Comparison of ENCODE assay signal across 11 cellular contexts in the genomic region with DNA sequence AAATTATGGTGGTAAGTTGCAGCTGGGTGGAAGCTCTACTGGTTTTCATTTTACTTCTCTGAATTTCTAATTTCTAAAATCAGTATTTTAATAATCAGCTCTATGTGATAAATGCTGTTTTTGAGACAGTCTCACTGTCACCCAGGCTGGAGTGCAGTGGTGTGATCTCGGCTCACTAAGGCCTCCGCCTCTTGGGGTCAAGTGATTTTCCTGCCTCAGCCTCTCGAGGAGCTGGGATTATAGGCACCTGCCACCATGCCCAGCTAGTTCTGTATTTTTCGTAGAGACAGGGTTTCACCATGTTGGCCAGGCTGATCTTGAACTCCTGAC. TPM values are rescaled to one million over a fixed set of nuclear protein-coding genes. Genes with fewer than 3 reads are reported as not detected.
A peak's percentile ranks its signal among the peaks of the same experiment; 100 is the strongest.
DNase-seq lines count a peak whose midpoint lies in the region; ATAC-seq and TF ChIP-seq lines count a peak whose summit lies in the region.
"Had no signal": no experiment of that assay in that cellular context is flagged by ENCODE, and none has a peak within 500 bp of the region (broad histone marks: within the 10 kb centered on the region; RNA-seq: fewer than 3 reads in every experiment).

No MANE protein-coding gene starts in this region.

- no peaks in the 10 kb centered on the region for H3K9me2 ChIP-seq in hepatocyte (replicated peaks; ENCODE audit: insufficient read depth)

- TF ChIP-seq CTCF in hepatocyte (IDR thresholded peaks at IDR 0.05; ENCODE audit: poor library complexity) (no peak), gastrocnemius medialis (IDR thresholded peaks at IDR 0.05 in 4 of 5, conservative IDR thresholded peaks at IDR 0.05 in 1 of 5) (no peak)

- peak overlapping the region; percentile 58 for H3K4me2 ChIP-seq in hepatocyte

- ATAC-seq in gastrocnemius medialis (no peak), HG03520 (IDR thresholded peaks at IDR 0.05; ENCODE audit: unreplicated experiment) (no peak)
- ATAC-seq: activated T-cell treated with anti-CD3 and anti-CD28 coated beads, Interleukin-2, amount 50 U/mL, for 4 hours; GM12878 had no signal

- peaks cover 30% of the 10 kb centered on the region for H4K20me1 ChIP-seq in hepatocyte (ENCODE audit: insufficient read depth, poor library complexity, severe bottlenecking)

- H3K4me1 ChIP-seq in CD8-positive, alpha-beta memory T cell (ENCODE audit: insufficient read depth, low read length), result peaks cover 71% of the 10 kb centered on the region
- H3K4me1 ChIP-seq in hepatocyte (ENCODE audit: insufficient read depth) (peaks cover 42% of the 10 kb centered on the region), gastrocnemius medialis (peaks cover 56 to 80% of the 10 kb centered on the region in 2 donors)

- no peak overlapping the region for H2AFZ ChIP-seq in hepatocyte

- H3K4me1 Mint-ChIP-seq in CD8-positive, alpha-beta memory T cell, result peaks cover 69 to 95% (median 73%) of the 10 kb centered on the region in 3 donors
- H3K4me1 Mint-ChIP-seq in activated CD4-positive, alpha-beta memory T cell treated with anti-CD3 and anti-CD28 coated beads, Interleukin-2, amount 10 ng/mL, durations not matched to agents 7 days and 5 days, result peaks cover 86% of the 10 kb centered on the region

- peak overlapping the region; percentile 75 for H3K27ac ChIP-seq in CD8-positive, alpha-beta memory T cell (ENCODE audit: low read depth, low read length)
- H3K27ac ChIP-seq in hepatocyte, result peak overlapping the region; percentile 80
- H3K27ac ChIP-seq in gastrocnemius medialis, result peak overlapping the region; percentile 80 to 98 (median 90)

- H3K4me3 ChIP-seq in CD8-positive, alpha-beta memory T cell (ENCODE audit: low read length), result no peak overlapping the region
- H3K4me3 ChIP-seq in hepatocyte (no peak overlapping the region), gastrocnemius medialis (no peak overlapping the region)
- H3K4me3 ChIP-seq: GM12878 had no signal

- 79% methylated on average over 4 of the region's 4 CpGs for WGBS in hepatocyte (ENCODE audit: low lambda C conversion rate, missing lambda C conversion rate)

- in situ Hi-C loops in gastrocnemius medialis (cut with MboI; ENCODE audit: low sequenced_read_pairs in 4 of 4), result no loop called here

- no peaks in the 10 kb centered on the region for H3K36me3 ChIP-seq in CD8-positive, alpha-beta memory T cell (ENCODE audit: insufficient read depth, low read length)
- no peaks in the 10 kb centered on the region for H3K36me3 ChIP-seq in hepatocyte (replicated peaks; ENCODE audit: insufficient read depth, low read depth)
- H3K36me3 ChIP-seq in gastrocnemius medialis, result no peaks in the 10 kb centered on the region

- CTCF ChIA-PET in CD8-positive, alpha-beta memory T cell (lab: Charles Lee), result interaction anchor here (1.6 to 25.9 kb wide), 2 partner anchors 11 to 25 kb away, joined by 10 to 521 read pairs; no protein-coding TSS in a partner anchor
- CTCF ChIA-PET in activated CD4-positive, alpha-beta memory T cell treated with anti-CD3 and anti-CD28 coated beads, Interleukin-2, amount 10 ng/mL, durations not matched to agents 7 days and 5 days (lab: Charles Lee), result interaction anchor here (1.1 to 2.9 kb wide), 4 partner anchors 11 to 228 kb away, joined by 3 to 13 read pairs (median 4); no protein-coding TSS in a partner anchor

- intact Hi-C loops in gastrocnemius medialis (cut with DNase I; ENCODE audit: low total_unique reads), result no loop called here

- peak overlapping the region in 5 of 7 donors; percentile 34 to 77 (median 41) for H3K4me3 Mint-ChIP-seq in CD8-positive, alpha-beta memory T cell
- no peak overlapping the region for H3K4me3 Mint-ChIP-seq in activated CD4-positive, alpha-beta memory T cell treated with anti-CD3 and anti-CD28 coated beads, Interleukin-2, amount 10 ng/mL, durations not matched to agents 7 days and 5 days

- no peaks in the 10 kb centered on the region for H3K9me3 Mint-ChIP-seq in CD8-positive, alpha-beta memory T cell
- H3K9me3 Mint-ChIP-seq in activated CD4-positive, alpha-beta memory T cell treated with anti-CD3 and anti-CD28 coated beads, Interleukin-2, amount 10 ng/mL, durations not matched to agents 7 days and 5 days, result no peaks in the 10 kb centered on the region
- H3K9me3 Mint-ChIP-seq: activated T-cell treated with anti-CD3 and anti-CD28 coated beads, Interleukin-2, amount 50 U/mL, for 4 hours had no signal

- H3K27me3 Mint-ChIP-seq in CD8-positive, alpha-beta memory T cell, result no peaks in the 10 kb centered on the region
- no peaks in the 10 kb centered on the region for H3K27me3 Mint-ChIP-seq in activated CD4-positive, alpha-beta memory T cell treated with anti-CD3 and anti-CD28 coated beads, Interleukin-2, amount 10 ng/mL, durations not matched to agents 7 days and 5 days

- no peaks in the 10 kb centered on the region for H3K27me3 ChIP-seq in CD8-positive, alpha-beta memory T cell (ENCODE audit: insufficient read depth, low read length, poor library complexity, severe bottlenecking)
- no peaks in the 10 kb centered on the region for H3K27me3 ChIP-seq in hepatocyte
- H3K27me3 ChIP-seq in gastrocnemius medialis, result no peaks in the 10 kb centered on the region

- peak overlapping the region; percentile 95 to 100 (median 98) for H3K27ac Mint-ChIP-seq in CD8-positive, alpha-beta memory T cell
- peak overlapping the region; percentile 70 for H3K27ac Mint-ChIP-seq in activated CD4-positive, alpha-beta memory T cell treated with anti-CD3 and anti-CD28 coated beads, Interleukin-2, amount 10 ng/mL, durations not matched to agents 7 days and 5 days

- POLR2A ChIA-PET in CD8-positive, alpha-beta memory T cell (lab: Charles Lee), result interaction anchor here (0.8 to 1.1 kb wide), 3 partner anchors 8 to 92 kb away, joined by 3 read pairs; a partner anchor contains a TSS
- POLR2A ChIA-PET in activated CD4-positive, alpha-beta memory T cell treated with anti-CD3 and anti-CD28 coated beads, Interleukin-2, amount 10 ng/mL, durations not matched to agents 7 days and 5 days (lab: Charles Lee), result interaction anchor here (0.9 to 12.1 kb wide), 3 partner anchors 12 to 252 kb away, joined by 3 to 131 read pairs (median 4); no protein-coding TSS in a partner anchor

- peaks cover 25% of the 10 kb centered on the region for H3K79me2 ChIP-seq in hepatocyte

- H3K36me3 Mint-ChIP-seq in CD8-positive, alpha-beta memory T cell, result peaks cover 0 to 29% (median 0%) of the 10 kb centered on the region in 3 donors
- H3K36me3 Mint-ChIP-seq in activated CD4-positive, alpha-beta memory T cell treated with anti-CD3 and anti-CD28 coated beads, Interleukin-2, amount 10 ng/mL, durations not matched to agents 7 days and 5 days (ENCODE audit: low read depth), result peaks cover 26% of the 10 kb centered on the region

- TF ChIP-seq POLR2A in gastrocnemius medialis (IDR thresholded peaks at IDR 0.05), result no peak

- no peak for DNase-seq in CD8-positive, alpha-beta memory T cell
- no peak for DNase-seq in activated CD4-positive, alpha-beta memory T cell treated with anti-CD3 and anti-CD28 coated beads, Interleukin-2, amount 10 ng/mL, durations not matched to agents 7 days and 5 days
- DNase-seq in hepatocyte (ENCODE audit: low spot score) (no peak), gastrocnemius medialis (no peak), NCI-H1694 treated with DMSO at 0.1 percent for 48 hours (lab: John Stamatoyannopoulos, UW) (no peak), NCI-H187 (lab: John Stamatoyannopoulos, UW) (no peak)
- no peak for DNase-seq in effector CD4-positive, alpha-beta T cell
- DNase-seq: activated T-cell treated with anti-CD3 and anti-CD28 coated beads, Interleukin-2, amount 50 U/mL, for 4 hours; NCI-H1105 had no signal

- H3K9me3 ChIP-seq in CD8-positive, alpha-beta memory T cell (ENCODE audit: low read length), result no peaks in the 10 kb centered on the region
- H3K9me3 ChIP-seq in hepatocyte (ENCODE audit: low read depth) (no peaks in the 10 kb centered on the region), gastrocnemius medialis (no peaks in the 10 kb centered on the region)

RNA-seq across cellular contexts. Expression of a gene that starts 1.5 kb away (rescaled TPM):
- total RNA-seq in CD8-positive, alpha-beta memory T cell, result 10 to 100 TPM; 59.1 to 67.8 TPM
- 78.0 TPM for polyA plus RNA-seq in CD8-positive, alpha-beta memory T cell
- 100 to 1,000 TPM; 113 to 123 TPM for total RNA-seq in activated CD4-positive, alpha-beta memory T cell treated with anti-CD3 and anti-CD28 coated beads, Interleukin-2, amount 10 ng/mL, durations not matched to agents 7 days and 5 days
- total RNA-seq in hepatocyte (26.9 and 30.9 TPM in 2 replicates), gastrocnemius medialis (10 to 100 TPM; 21.1 to 47.0 (median 36.9) TPM)
- polyA plus RNA-seq in hepatocyte, result 48.0 and 51.7 TPM in 2 replicates

RNA-seq across cellular contexts. Expression of a gene that starts 41.1 kb away (rescaled TPM):
- 1 to 10 TPM; 1.8 to 2.6 TPM for total RNA-seq in CD8-positive, alpha-beta memory T cell
- polyA plus RNA-seq in CD8-positive, alpha-beta memory T cell, result not detected
- 1 to 10 TPM; 2.5 to 3.9 TPM for total RNA-seq in activated CD4-positive, alpha-beta memory T cell treated with anti-CD3 and anti-CD28 coated beads, Interleukin-2, amount 10 ng/mL, durations not matched to agents 7 days and 5 days
- total RNA-seq in hepatocyte (10.1 and 15.5 TPM in 2 replicates), gastrocnemius medialis (10 to 100 TPM in 1 of 4 donors, 1 to 10 TPM in 2, under 1 TPM in 1; 0.15 to 10.3 (median 5.6) TPM)
- 4.0 and 5.8 TPM in 2 replicates for polyA plus RNA-seq in hepatocyte
